27 cellular contexts compared by ENCODE assay signal in genomic region chr21:38365521-38365920, GRCh38.
"Had no signal": no experiment of that assay in that cellular context is flagged by ENCODE, and none has a peak within 500 bp of the region (broad histone marks: within the 10 kb centered on the region; RNA-seq: fewer than 3 reads in every experiment).

No MANE protein-coding gene starts in this region.

- H3K36me3 Mint-ChIP-seq: activated naive CD4-positive, alpha-beta T cell treated with anti-CD3 and anti-CD28 coated beads, Interleukin-2, amount 50 U/mL, for 24 hours; activated naive CD8-positive, alpha-beta T cell treated with anti-CD3 and anti-CD28 coated beads, Interleukin-2, amount 10 ng/mL, durations not matched to agents 7 days and 5 days had no signal

- H3K9me3 ChIP-seq: ascending aorta had no signal

- H3K27ac ChIP-seq: ascending aorta, KMS-11, PC-9, RWPE1, SK-N-MC had no signal

- H3K27me3 Mint-ChIP-seq: activated CD8-positive, alpha-beta T cell treated with anti-CD3 and anti-CD28 coated beads for 36 hours; activated naive CD8-positive, alpha-beta T cell treated with anti-CD3 and anti-CD28 coated beads, Interleukin-2, amount 10 ng/mL, durations not matched to agents 7 days and 5 days had no signal

- H3K9me3 Mint-ChIP-seq: activated CD4-positive, alpha-beta T cell treated with anti-CD3 and anti-CD28 coated beads, Interleukin-2, amount 10 ng/mL, durations not matched to agents 24 days and 14 days; activated CD8-positive, alpha-beta T cell treated with anti-CD3 and anti-CD28 coated beads for 36 hours; activated naive CD4-positive, alpha-beta T cell treated with anti-CD3 and anti-CD28 coated beads, Interleukin-2, amount 50 U/mL, for 24 hours; activated naive CD8-positive, alpha-beta T cell treated with anti-CD3 and anti-CD28 coated beads, Interleukin-2, amount 10 ng/mL, durations not matched to agents 7 days and 5 days; activated T-cell treated with anti-CD3 and anti-CD28 coated beads, Interleukin-2, amount 50 U/mL, for 72 hours; activated T-helper 17 cell treated with anti-CD3 and anti-CD28 coated beads, Interleukin-2, amount 50 U/mL, for 72 hours had no signal

- H3K4me1 Mint-ChIP-seq: activated CD4-positive, alpha-beta T cell treated with anti-CD3 and anti-CD28 coated beads, Interleukin-2, amount 10 ng/mL, durations not matched to agents 24 days and 14 days; activated naive CD4-positive, alpha-beta T cell treated with anti-CD3 and anti-CD28 coated beads, Interleukin-2, amount 50 U/mL, for 24 hours; activated naive CD8-positive, alpha-beta T cell treated with anti-CD3 and anti-CD28 coated beads, Interleukin-2, amount 10 ng/mL, durations not matched to agents 7 days and 5 days; activated T-helper 17 cell treated with anti-CD3 and anti-CD28 coated beads, Interleukin-2, amount 50 U/mL, for 72 hours had no signal

- DNase-seq: activated CD4-positive, alpha-beta T cell treated with anti-CD3 and anti-CD28 coated beads, Interleukin-2, amount 10 ng/mL, durations not matched to agents 24 days and 14 days; activated CD4-positive, alpha-beta T cell treated with anti-CD3 and anti-CD28 coated beads, Interleukin-2, amount 50 U/mL, for 4 hours; activated CD8-positive, alpha-beta T cell treated with anti-CD3 and anti-CD28 coated beads for 36 hours; activated effector memory CD4-positive, alpha-beta T cell treated with anti-CD3 and anti-CD28 coated beads, Interleukin-2, amount 50 U/mL, for 16 hours; activated naive CD4-positive, alpha-beta T cell; activated naive CD8-positive, alpha-beta T cell treated with anti-CD3 and anti-CD28 coated beads, Interleukin-2, amount 10 ng/mL, durations not matched to agents 7 days and 5 days; activated T-cell treated with anti-CD3 and anti-CD28 coated beads, Interleukin-2, amount 50 U/mL, for 1 hour; activated T-cell treated with anti-CD3 and anti-CD28 coated beads, Interleukin-2, amount 50 U/mL, for 72 hours; amygdala; MM.1S; MV-4-11; NCI-H1092; NCI-H1436 treated with DMSO at 0.1 percent for 48 hours; NCI-H1694 treated with DMSO at 0.1 percent for 48 hours; NCI-H2029; NCI-H510A; NCI-H69; NK-92 treated with Interleukin-12 subunit alpha and Interleukin-12 subunit beta, amount 100 ng/mL, for 24 hours; PC-9; T1000 had no signal

- H3K4me3 ChIP-seq: ascending aorta, PC-9, SK-N-MC had no signal

- H3K36me3 ChIP-seq: ascending aorta had no signal

- H3K27ac Mint-ChIP-seq: activated CD4-positive, alpha-beta T cell treated with anti-CD3 and anti-CD28 coated beads, Interleukin-2, amount 10 ng/mL, durations not matched to agents 24 days and 14 days; activated CD8-positive, alpha-beta T cell treated with anti-CD3 and anti-CD28 coated beads for 36 hours; activated naive CD4-positive, alpha-beta T cell treated with anti-CD3 and anti-CD28 coated beads, Interleukin-2, amount 50 U/mL, for 24 hours; activated naive CD8-positive, alpha-beta T cell treated with anti-CD3 and anti-CD28 coated beads, Interleukin-2, amount 10 ng/mL, durations not matched to agents 7 days and 5 days; activated T-cell treated with anti-CD3 and anti-CD28 coated beads, Interleukin-2, amount 50 U/mL, for 72 hours; activated T-helper 17 cell treated with anti-CD3 and anti-CD28 coated beads, Interleukin-2, amount 50 U/mL, for 72 hours had no signal

- H3K27me3 ChIP-seq: ascending aorta had no signal

- H3K4me1 ChIP-seq: ascending aorta had no signal

- H3K4me3 Mint-ChIP-seq: activated CD4-positive, alpha-beta T cell treated with anti-CD3 and anti-CD28 coated beads, Interleukin-2, amount 10 ng/mL, durations not matched to agents 24 days and 14 days; activated CD8-positive, alpha-beta T cell treated with anti-CD3 and anti-CD28 coated beads for 36 hours; activated naive CD4-positive, alpha-beta T cell treated with anti-CD3 and anti-CD28 coated beads, Interleukin-2, amount 50 U/mL, for 24 hours; activated naive CD8-positive, alpha-beta T cell treated with anti-CD3 and anti-CD28 coated beads, Interleukin-2, amount 10 ng/mL, durations not matched to agents 7 days and 5 days; activated T-cell treated with anti-CD3 and anti-CD28 coated beads, Interleukin-2, amount 50 U/mL, for 72 hours; activated T-helper 17 cell treated with anti-CD3 and anti-CD28 coated beads, Interleukin-2, amount 50 U/mL, for 72 hours had no signal

- ATAC-seq: activated CD8-positive, alpha-beta T cell treated with anti-CD3 and anti-CD28 coated beads for 36 hours; activated T-cell treated with anti-CD3 and anti-CD28 coated beads, Interleukin-2, amount 50 U/mL, for 72 hours; activated T-helper 17 cell treated with anti-CD3 and anti-CD28 coated beads, Interleukin-2, amount 50 U/mL, for 72 hours; Right ventricle myocardium inferior had no signal
